Comparison of ENCODE assay signal across 20 cellular contexts in genomic region chrX:118177708-118178107, GRCh38.
"Had no signal": no experiment of that assay in that cellular context is flagged by ENCODE, and none has a peak within 500 bp of the region (broad histone marks: within the 10 kb centered on the region; RNA-seq: fewer than 3 reads in every experiment).

No MANE protein-coding gene starts in this region.

- H3K27me3 Mint-ChIP-seq: naive B cell had no signal

- DNase-seq: dermis blood vessel endothelial cell; dorsolateral prefrontal cortex; effector CD4-positive, alpha-beta T cell; effector memory CD4-positive, alpha-beta T cell; foreskin keratinocyte; heart left ventricle; hypothalamus; immature natural killer cell; islet precursor cell; left colon; left lung; left ventricle myocardium superior; lower lobe of right lung; mesenchymal stem cell; mucosa of descending colon; naive B cell had no signal

- H3K36me3 Mint-ChIP-seq: immature natural killer cell, mesothelial cell of epicardium, naive B cell had no signal

- H3K27ac Mint-ChIP-seq: immature natural killer cell, mesothelial cell of epicardium, naive B cell had no signal

- H3K4me3 Mint-ChIP-seq: immature natural killer cell, mesothelial cell of epicardium, naive B cell had no signal

- H3K4me1 Mint-ChIP-seq: immature natural killer cell, mesothelial cell of epicardium, naive B cell had no signal

- FAIRE-seq: colon, endothelial cell of umbilical vein, frontal cortex had no signal

- H3K9me3 Mint-ChIP-seq: immature natural killer cell, naive B cell had no signal
